In the genomic region with DNA sequence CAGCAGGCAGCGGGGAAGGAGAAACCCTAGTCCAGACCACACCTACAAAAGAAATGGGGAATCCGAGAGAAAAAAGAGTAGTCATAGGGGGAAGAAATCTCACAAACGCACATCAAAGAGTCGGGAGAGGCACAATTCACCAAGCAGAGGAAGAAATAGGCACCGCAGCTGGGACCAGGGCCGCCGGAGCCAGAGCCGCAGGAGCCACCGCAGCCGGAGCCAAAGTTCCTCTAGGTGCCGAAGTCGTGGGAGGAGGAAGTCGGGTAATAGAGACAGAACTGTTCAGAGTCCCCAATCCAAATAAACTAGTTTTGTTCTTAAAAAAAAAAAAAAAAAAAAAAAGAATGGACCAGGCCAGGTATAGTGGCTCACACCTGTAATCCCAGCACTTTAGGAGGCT, we compare ENCODE assay signal across 15 cellular contexts. TPM values are rescaled to one million over a fixed set of nuclear protein-coding genes. Genes with fewer than 3 reads are reported as not detected.
A peak's percentile ranks its signal among the peaks of the same experiment; 100 is the strongest.
DNase-seq lines count a peak whose midpoint lies in the region; ATAC-seq and TF ChIP-seq lines count a peak whose summit lies in the region.
"Had no signal": no experiment of that assay in that cellular context is flagged by ENCODE, and none has a peak within 500 bp of the region (broad histone marks: within the 10 kb centered on the region; RNA-seq: fewer than 3 reads in every experiment).

No MANE protein-coding gene starts in this region.

- no peak overlapping the region for H3K4me3 ChIP-seq in CD8-positive, alpha-beta memory T cell (ENCODE audit: low read length)
- H3K4me3 ChIP-seq in GM23338: no peak overlapping the region

- peaks cover 15% of the 10 kb centered on the region for H3K4me1 ChIP-seq in CD8-positive, alpha-beta memory T cell (ENCODE audit: insufficient read depth, low read length)
- H3K4me1 ChIP-seq in GM23338 (ENCODE audit: insufficient read depth): no peaks in the 10 kb centered on the region
- H3K4me1 ChIP-seq: BE2C, Caco-2 had no signal

- DNase-seq in CD8-positive, alpha-beta memory T cell: no peak
- no peak for DNase-seq in GM23338 (ENCODE audit: low spot score)
- no peak for DNase-seq in endothelial cell (ENCODE audit: low spot score)
- DNase-seq in neural crest cell (ENCODE audit: low read depth, low spot score): no peak
- DNase-seq in NCI-H2196 treated with DMSO at 0.1 percent for 48 hours (lab: John Stamatoyannopoulos, UW; ENCODE audit: unreplicated experiment): no peak
- DNase-seq: ACHN; BE2C; C1 segment of cervical spinal cord; Caco-2; CD4-positive, CD25-positive, alpha-beta regulatory T cell; GOT3; H7 had no signal

- CTCF ChIA-PET in CD8-positive, alpha-beta memory T cell (lab: Charles Lee): interaction anchor here (0.7 kb wide), 1 partner anchor 115 kb away, joined by 3 read pairs; no protein-coding TSS in a partner anchor

- peaks cover 31 to 49% (median 43%) of the 10 kb centered on the region in 3 donors for H3K4me1 Mint-ChIP-seq in CD8-positive, alpha-beta memory T cell
- H3K4me1 Mint-ChIP-seq in GM23338: no peaks in the 10 kb centered on the region
- peaks cover 5% of the 10 kb centered on the region for H3K4me1 Mint-ChIP-seq in endothelial cell (ENCODE audit: unreplicated experiment)
- no peaks in the 10 kb centered on the region for H3K4me1 Mint-ChIP-seq in neural crest cell

- no peaks in the 10 kb centered on the region for H3K9me3 Mint-ChIP-seq in CD8-positive, alpha-beta memory T cell
- H3K9me3 Mint-ChIP-seq in GM23338 (no peaks in the 10 kb centered on the region), endothelial cell (ENCODE audit: unreplicated experiment) (no peaks in the 10 kb centered on the region), neural crest cell (no peaks in the 10 kb centered on the region)
- H3K9me3 Mint-ChIP-seq: CD4-positive, CD25-positive, alpha-beta regulatory T cell had no signal

- H3K9me3 ChIP-seq in CD8-positive, alpha-beta memory T cell (ENCODE audit: low read length): no peaks in the 10 kb centered on the region
- H3K9me3 ChIP-seq: BE2C, Caco-2 had no signal

- no peaks in the 10 kb centered on the region for H3K79me2 ChIP-seq in GM23338 (replicated peaks; ENCODE audit: insufficient read depth)

- ATAC-seq in GM23338 (no peak), HG03354 (IDR thresholded peaks at IDR 0.05; ENCODE audit: poor library complexity, severe bottlenecking, unreplicated experiment) (no peak)
- ATAC-seq: HCT116 had no signal

- H3K36me3 ChIP-seq in CD8-positive, alpha-beta memory T cell (ENCODE audit: insufficient read depth, low read length): peaks cover 11% of the 10 kb centered on the region
- 0 out of 2 replicates have a peak, but pooled peaks cover 4% of the 10 kb centered on the region for H3K36me3 ChIP-seq in GM23338 (ENCODE audit: insufficient read depth)

- no peak overlapping the region for H2AFZ ChIP-seq in GM23338

- H3K27me3 ChIP-seq in CD8-positive, alpha-beta memory T cell (ENCODE audit: insufficient read depth, low read length, poor library complexity, severe bottlenecking): no peaks in the 10 kb centered on the region
- H3K27me3 ChIP-seq in GM23338 (ENCODE audit: insufficient read depth): no peaks in the 10 kb centered on the region
- H3K27me3 ChIP-seq: BE2C had no signal

- no peak overlapping the region for H3K4me3 Mint-ChIP-seq in CD8-positive, alpha-beta memory T cell
- H3K4me3 Mint-ChIP-seq in GM23338 (no peak overlapping the region), endothelial cell (ENCODE audit: unreplicated experiment) (peak overlapping the region; percentile 34), neural crest cell (no peak overlapping the region)
- H3K4me3 Mint-ChIP-seq: CD4-positive, CD25-positive, alpha-beta regulatory T cell had no signal

- no peak overlapping the region for H3K27ac ChIP-seq in CD8-positive, alpha-beta memory T cell (ENCODE audit: low read depth, low read length)
- H3K27ac ChIP-seq in GM23338 (ENCODE audit: low read depth): no peak overlapping the region
- H3K27ac ChIP-seq: HL-60 had no signal

- H3K4me2 ChIP-seq in GM23338: no peak overlapping the region

- no peaks in the 10 kb centered on the region for H3K27me3 Mint-ChIP-seq in CD8-positive, alpha-beta memory T cell
- H3K27me3 Mint-ChIP-seq in GM23338 (ENCODE audit: insufficient read depth, low read depth, poor library complexity): no peaks in the 10 kb centered on the region
- peaks cover 3% of the 10 kb centered on the region for H3K27me3 Mint-ChIP-seq in endothelial cell (ENCODE audit: unreplicated experiment)
- H3K27me3 Mint-ChIP-seq in neural crest cell (ENCODE audit: low read depth): no peaks in the 10 kb centered on the region
- H3K27me3 Mint-ChIP-seq: CD4-positive, CD25-positive, alpha-beta regulatory T cell had no signal

- H3K36me3 Mint-ChIP-seq in CD8-positive, alpha-beta memory T cell: peaks cover 11 to 53% (median 13%) of the 10 kb centered on the region in 3 donors
- H3K36me3 Mint-ChIP-seq in GM23338 (ENCODE audit: low read depth) (peaks cover 37% of the 10 kb centered on the region), endothelial cell (ENCODE audit: low read depth, unreplicated experiment) (peaks cover 28% of the 10 kb centered on the region), neural crest cell (ENCODE audit: low read depth) (peaks cover 14% of the 10 kb centered on the region)

- peak overlapping the region in 5 of 8 donors; percentile 4 to 70 (median 38) for H3K27ac Mint-ChIP-seq in CD8-positive, alpha-beta memory T cell
- H3K27ac Mint-ChIP-seq in GM23338 (peak overlapping the region; percentile 20; the same call in 1 of the 2 replicates), endothelial cell (ENCODE audit: unreplicated experiment) (peak overlapping the region; percentile 53), neural crest cell (ENCODE audit: unreplicated experiment) (peak overlapping the region; percentile 52)

- POLR2A ChIA-PET in CD8-positive, alpha-beta memory T cell (lab: Charles Lee): no interaction called here

- H3K9me2 ChIP-seq in GM23338 (ENCODE audit: insufficient read depth): no peaks in the 10 kb centered on the region

- 0 out of 2 replicates have a peak, but pooled peaks cover 6% of the 10 kb centered on the region for H4K20me1 ChIP-seq in GM23338 (replicated peaks; ENCODE audit: insufficient read depth)

- no peaks in the 10 kb centered on the region for H3F3A ChIP-seq in GM23338 (replicated peaks; ENCODE audit: low read depth)

- TF ChIP-seq CTCF in GM23338 (conservative IDR thresholded peaks at IDR 0.05; ENCODE audit: low read depth in 2 of 2): no peak
- no peak for TF ChIP-seq CTCF in endothelial cell (IDR thresholded peaks at IDR 0.05; ENCODE audit: unreplicated experiment)
- no peak for TF ChIP-seq CTCF in neural crest cell (conservative IDR thresholded peaks at IDR 0.05)

TF ChIP-seq in GM23338, 12 proteins besides CTCF, POLR2A, EP300 and RAD21 (continues in another document):
- TF ChIP-seq, protein P1, sequence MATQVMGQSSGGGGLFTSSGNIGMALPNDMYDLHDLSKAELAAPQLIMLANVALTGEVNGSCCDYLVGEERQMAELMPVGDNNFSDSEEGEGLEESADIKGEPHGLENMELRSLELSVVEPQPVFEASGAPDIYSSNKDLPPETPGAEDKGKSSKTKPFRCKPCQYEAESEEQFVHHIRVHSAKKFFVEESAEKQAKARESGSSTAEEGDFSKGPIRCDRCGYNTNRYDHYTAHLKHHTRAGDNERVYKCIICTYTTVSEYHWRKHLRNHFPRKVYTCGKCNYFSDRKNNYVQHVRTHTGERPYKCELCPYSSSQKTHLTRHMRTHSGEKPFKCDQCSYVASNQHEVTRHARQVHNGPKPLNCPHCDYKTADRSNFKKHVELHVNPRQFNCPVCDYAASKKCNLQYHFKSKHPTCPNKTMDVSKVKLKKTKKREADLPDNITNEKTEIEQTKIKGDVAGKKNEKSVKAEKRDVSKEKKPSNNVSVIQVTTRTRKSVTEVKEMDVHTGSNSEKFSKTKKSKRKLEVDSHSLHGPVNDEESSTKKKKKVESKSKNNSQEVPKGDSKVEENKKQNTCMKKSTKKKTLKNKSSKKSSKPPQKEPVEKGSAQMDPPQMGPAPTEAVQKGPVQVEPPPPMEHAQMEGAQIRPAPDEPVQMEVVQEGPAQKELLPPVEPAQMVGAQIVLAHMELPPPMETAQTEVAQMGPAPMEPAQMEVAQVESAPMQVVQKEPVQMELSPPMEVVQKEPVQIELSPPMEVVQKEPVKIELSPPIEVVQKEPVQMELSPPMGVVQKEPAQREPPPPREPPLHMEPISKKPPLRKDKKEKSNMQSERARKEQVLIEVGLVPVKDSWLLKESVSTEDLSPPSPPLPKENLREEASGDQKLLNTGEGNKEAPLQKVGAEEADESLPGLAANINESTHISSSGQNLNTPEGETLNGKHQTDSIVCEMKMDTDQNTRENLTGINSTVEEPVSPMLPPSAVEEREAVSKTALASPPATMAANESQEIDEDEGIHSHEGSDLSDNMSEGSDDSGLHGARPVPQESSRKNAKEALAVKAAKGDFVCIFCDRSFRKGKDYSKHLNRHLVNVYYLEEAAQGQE (IDR thresholded peaks at IDR 0.05; ENCODE audit: unreplicated experiment): no peak
- TF ChIP-seq JUNB (IDR thresholded peaks at IDR 0.05; ENCODE audit: unreplicated experiment): no peak
- TF ChIP-seq ZNF331 (CRISPR knock-in tag; IDR thresholded peaks at IDR 0.05; ENCODE audit: low read depth): no peak
- TF ChIP-seq, protein P2, sequence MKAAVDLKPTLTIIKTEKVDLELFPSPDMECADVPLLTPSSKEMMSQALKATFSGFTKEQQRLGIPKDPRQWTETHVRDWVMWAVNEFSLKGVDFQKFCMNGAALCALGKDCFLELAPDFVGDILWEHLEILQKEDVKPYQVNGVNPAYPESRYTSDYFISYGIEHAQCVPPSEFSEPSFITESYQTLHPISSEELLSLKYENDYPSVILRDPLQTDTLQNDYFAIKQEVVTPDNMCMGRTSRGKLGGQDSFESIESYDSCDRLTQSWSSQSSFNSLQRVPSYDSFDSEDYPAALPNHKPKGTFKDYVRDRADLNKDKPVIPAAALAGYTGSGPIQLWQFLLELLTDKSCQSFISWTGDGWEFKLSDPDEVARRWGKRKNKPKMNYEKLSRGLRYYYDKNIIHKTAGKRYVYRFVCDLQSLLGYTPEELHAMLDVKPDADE (IDR thresholded peaks at IDR 0.05): no peak
- TF ChIP-seq EZH2phosphoT487 (IDR thresholded peaks at IDR 0.05; ENCODE audit: unreplicated experiment): no peak
- no peak for TF ChIP-seq POLR2AphosphoS5 (IDR thresholded peaks at IDR 0.05; ENCODE audit: low read depth)
- TF ChIP-seq CREB1 (CRISPR knock-in tag; IDR thresholded peaks at IDR 0.05; ENCODE audit: low read depth): no peak

RNA-seq across cellular contexts. Expression of a gene that starts 29.3 kb away (rescaled TPM):
- total RNA-seq in CD8-positive, alpha-beta memory T cell: 10 to 100 TPM; 63.5 to 74.0 TPM
- polyA plus RNA-seq in CD8-positive, alpha-beta memory T cell: 121 TPM
- total RNA-seq in GM23338 (2014; rRNA removed; shearing (Covaris generic)): 30.3 and 32.5 TPM in 2 replicates
- polyA plus RNA-seq in GM23338 (2016; fragmentation: Nextera tagmentation; extraction: Ambion mirVana): 109 and 111 TPM in 2 replicates
- total RNA-seq in endothelial cell (ENCODE audit: unreplicated experiment): 62.7 TPM
- 25.8 and 28.6 TPM in 2 replicates for total RNA-seq in neural crest cell

RNA-seq across cellular contexts. Expression of a gene that starts 31.7 kb away (rescaled TPM):
- total RNA-seq in CD8-positive, alpha-beta memory T cell: 10 to 100 TPM; 68.0 to 68.3 TPM
- 143 TPM for polyA plus RNA-seq in CD8-positive, alpha-beta memory T cell
- 104 and 144 TPM in 2 replicates for total RNA-seq in GM23338 (2014; rRNA removed; shearing (Covaris generic))
- 368 and 406 TPM in 2 replicates for polyA plus RNA-seq in GM23338 (2016; fragmentation: Nextera tagmentation; extraction: Ambion mirVana)
- 42.7 TPM for total RNA-seq in endothelial cell (ENCODE audit: unreplicated experiment)
- total RNA-seq in neural crest cell: 53.3 and 53.8 TPM in 2 replicates
